Comparison of ENCODE assay signal across 8 cellular contexts in genomic region chr1:155250633-155251449, GRCh38. TPM values are rescaled to one million over a fixed set of nuclear protein-coding genes. Genes with fewer than 3 reads are reported as not detected.
DNase-seq lines count a peak whose midpoint lies in the region; ATAC-seq and TF ChIP-seq lines count a peak whose summit lies in the region.

No MANE protein-coding gene starts in this region.

- H3K9me3 ChIP-seq in SU-DHL-6 (ENCODE audit: insufficient read depth, low read length) = no peaks in the 10 kb centered on the region
- no peaks in the 10 kb centered on the region for H3K9me3 ChIP-seq in upper lobe of right lung

- peaks cover 20% of the 10 kb centered on the region for H3K4me1 Mint-ChIP-seq in progenitor cell of endocrine pancreas (ENCODE audit: low read depth)

- peaks cover 19% of the 10 kb centered on the region for H3K4me1 ChIP-seq in upper lobe of right lung

- intact Hi-C loops in cardiac septum (cut with DNase I) (loop anchor here (2.0 kb wide), 2 partner anchors 72 to 342 kb away; no protein-coding TSS in a partner anchor), upper lobe of right lung (cut with DNase I) (loop anchor here (10.0 kb wide), 1 partner anchor 74 kb away; the partner anchor contains the start of gene RUSC1)

- H3K79me2 ChIP-seq in SU-DHL-6 (ENCODE audit: insufficient read depth, low read length) = no peaks in the 10 kb centered on the region

- H3K36me3 ChIP-seq in SU-DHL-6 (ENCODE audit: low read length) (no peaks in the 10 kb centered on the region), upper lobe of right lung (no peaks in the 10 kb centered on the region)

- peak overlapping the region; percentile 72 for H3K4me2 ChIP-seq in SU-DHL-6 (ENCODE audit: low read depth, low read length, poor library complexity, severe bottlenecking)

- peak overlapping the region; percentile 85 for H3K27ac ChIP-seq in SU-DHL-6 (ENCODE audit: low read depth, low read length)
- no peak overlapping the region for H3K27ac ChIP-seq in upper lobe of right lung

- H3K4me3 ChIP-seq in SU-DHL-6 (ENCODE audit: insufficient read depth, low read length, poor library complexity, severe bottlenecking) = peak overlapping the region; percentile 49
- H3K4me3 ChIP-seq in upper lobe of right lung = no peak overlapping the region

- peak; percentile 78 for ATAC-seq in HG02623 (IDR thresholded peaks at IDR 0.05; ENCODE audit: unreplicated experiment)
- peak; percentile 93 for ATAC-seq in upper lobe of right lung

- no peaks in the 10 kb centered on the region for H3K9me2 ChIP-seq in SU-DHL-6 (replicated peaks; ENCODE audit: insufficient read depth, low read length)

- no peaks in the 10 kb centered on the region for H3K27me3 Mint-ChIP-seq in progenitor cell of endocrine pancreas

- H3K27ac Mint-ChIP-seq in progenitor cell of endocrine pancreas = peak overlapping the region; percentile 85

- no peaks in the 10 kb centered on the region for H4K20me1 ChIP-seq in SU-DHL-6 (ENCODE audit: low read depth, low read length)

- TF ChIP-seq CTCF in GM12872 (IDR thresholded peaks at IDR 0.05; ENCODE audit: insufficient read depth, low read depth, low read length) = peak; percentile 100
- TF ChIP-seq CTCF in SU-DHL-6 (IDR thresholded peaks at IDR 0.05; ENCODE audit: insufficient read depth, low read length, poor library complexity, severe bottlenecking) = peak; percentile 99
- TF ChIP-seq CTCF in progenitor cell of endocrine pancreas (IDR thresholded peaks at IDR 0.05; ENCODE audit: unreplicated experiment) = peak; percentile 99
- peak; percentile 100 for TF ChIP-seq CTCF in upper lobe of right lung (IDR thresholded peaks at IDR 0.05)

- peaks cover 9% of the 10 kb centered on the region for H3K36me3 Mint-ChIP-seq in progenitor cell of endocrine pancreas (ENCODE audit: insufficient read depth)

- peak overlapping the region; percentile 56 for H3K9ac ChIP-seq in SU-DHL-6 (ENCODE audit: low read length)

- peak overlapping the region; percentile 70 for H2AFZ ChIP-seq in SU-DHL-6 (ENCODE audit: low read depth, low read length, severe bottlenecking)

- H3K4me3 Mint-ChIP-seq in progenitor cell of endocrine pancreas (ENCODE audit: low read depth) = no peak overlapping the region

- no peaks in the 10 kb centered on the region for H3K27me3 ChIP-seq in SU-DHL-6 (ENCODE audit: low read length)
- H3K27me3 ChIP-seq in upper lobe of right lung = no peaks in the 10 kb centered on the region

- peaks cover 27% of the 10 kb centered on the region; the same call in 1 of the 2 replicates for H3F3A ChIP-seq in SU-DHL-6 (ENCODE audit: insufficient read depth)

- H3K9me3 Mint-ChIP-seq in progenitor cell of endocrine pancreas (ENCODE audit: low read depth) = no peaks in the 10 kb centered on the region

- DNase-seq in NCI-H128 (lab: John Stamatoyannopoulos, UW; ENCODE audit: unreplicated experiment) (peak; percentile 91), cardiac septum (ENCODE audit: low spot score) (peak; percentile 97), progenitor cell of endocrine pancreas (ENCODE audit: low spot score, unreplicated experiment) (peak; percentile 97), upper lobe of right lung (peak; percentile 96)
- DNase-seq in activated naive CD8-positive, alpha-beta T cell treated with anti-CD3 and anti-CD28 coated beads, Interleukin-2, amount 50 U/mL, for 16 hours (ENCODE audit: low read depth, low spot score) = peak; percentile 93

RNA-seq across cellular contexts. Expression of gene ENTREP3, which starts 4.4 kb away (rescaled TPM):
- total RNA-seq in cardiac septum (15.5 TPM), progenitor cell of endocrine pancreas (58.4 and 59.0 TPM in 2 replicates), upper lobe of right lung (27.8 TPM)

RNA-seq across cellular contexts. Expression of gene SCAMP3, which starts 11.3 kb away (rescaled TPM):
- total RNA-seq in cardiac septum (61.5 TPM), progenitor cell of endocrine pancreas (53.1 and 57.1 TPM in 2 replicates), upper lobe of right lung (70.9 TPM)

RNA-seq across cellular contexts. Expression of gene CLK2, which starts 22.5 kb away (rescaled TPM):
- total RNA-seq in cardiac septum = 24.7 TPM
- total RNA-seq in progenitor cell of endocrine pancreas = 102 and 106 TPM in 2 replicates
- total RNA-seq in upper lobe of right lung = 51.2 TPM

RNA-seq across cellular contexts. Expression of gene HCN3, which starts 26.4 kb away (rescaled TPM):
- 2.2 TPM for total RNA-seq in cardiac septum
- 13.6 and 15.6 TPM in 2 replicates for total RNA-seq in progenitor cell of endocrine pancreas
- total RNA-seq in upper lobe of right lung = 2.6 TPM

RNA-seq across cellular contexts. Expression of gene MTX1, which starts 42.3 kb away (rescaled TPM):
- total RNA-seq in cardiac septum (16.4 TPM), progenitor cell of endocrine pancreas (38.1 and 38.7 TPM in 2 replicates), upper lobe of right lung (28.4 TPM)
